ENCODE assay signal across 13 cellular contexts in genomic region chr6:33589366-33589722, GRCh38. TPM values are rescaled to one million over a fixed set of nuclear protein-coding genes. Genes with fewer than 3 reads are reported as not detected.
DNase-seq lines count a peak whose midpoint lies in the region; ATAC-seq and TF ChIP-seq lines count a peak whose summit lies in the region.
"Had no signal": no experiment of that assay in that cellular context is flagged by ENCODE, and none has a peak within 500 bp of the region (broad histone marks: within the 10 kb centered on the region; RNA-seq: fewer than 3 reads in every experiment).

No MANE protein-coding gene starts in this region.

- DNase-seq in WTC11 (ENCODE audit: low spot score) (no peak), fibroblast of the aortic adventitia (ENCODE audit: low read depth) (peak; percentile 28), mucosa of descending colon (no peak), NCI-H345 treated with DMSO at 0.1 percent for 48 hours (lab: John Stamatoyannopoulos, UW; ENCODE audit: unreplicated experiment) (no peak), NK-92 (lab: John Stamatoyannopoulos, UW; ENCODE audit: unreplicated experiment) (no peak), NCI-H524 (lab: John Stamatoyannopoulos, UW) (no peak), T1000 (lab: John Stamatoyannopoulos, UW) (no peak)
- DNase-seq: aorta, NCI-H2171 treated with DMSO at 0.1 percent for 48 hours had no signal

- H3K27me3 Mint-ChIP-seq in WTC11 (ENCODE audit: low read depth): no peaks in the 10 kb centered on the region; the same call in 1 of the 2 replicates

- POLR2A ChIA-PET in WTC11 (lab: Charles Lee): interaction anchor here (0.9 kb wide), 1 partner anchor 32 kb away, joined by 3 read pairs; the partner anchor contains the start of gene ITPR3

- peaks cover 5 to 13% (median 7%) of the 10 kb centered on the region in 5 donors for H3K27me3 ChIP-seq in subcutaneous abdominal adipose tissue (ENCODE audit: control insufficient read depth in 5 of 5, insufficient read depth in 4 of 5, low read length in 5 of 5)

- H3K9me3 ChIP-seq in mucosa of descending colon (no peaks in the 10 kb centered on the region), subcutaneous abdominal adipose tissue (ENCODE audit: control insufficient read depth in 5 of 5, low read length in 5 of 5) (no peaks in the 10 kb centered on the region)

- H3K4me1 Mint-ChIP-seq in WTC11: peaks cover 35% of the 10 kb centered on the region

- TF ChIP-seq CTCF in WTC11 (IDR thresholded peaks at IDR 0.05) (no peak), fibroblast of the aortic adventitia (IDR thresholded peaks at IDR 0.05; ENCODE audit: insufficient read depth, low read length) (no peak), mucosa of descending colon (IDR thresholded peaks at IDR 0.05) (no peak)

- H3K27ac Mint-ChIP-seq in WTC11: no peak overlapping the region
- H3K27ac Mint-ChIP-seq: T-helper 1 cell treated with Interleukin-12 subunit alpha and Interleukin-12 subunit beta and Interleukin-4 antibody, amounts not matched to agents 30 μg/mL and 1 μg/mL, for 36 hours had no signal

- no peak for ATAC-seq in WTC11
- peak; percentile 46 for ATAC-seq in mucosa of descending colon

- intact Hi-C loops in mucosa of descending colon (cut with DNase I, micrococcal nuclease): loop anchor here in 1 of 2 donors (10.0 kb wide), 1 partner anchor 115 kb away; no protein-coding TSS in a partner anchor

- H3K4me1 ChIP-seq in mucosa of descending colon (ENCODE audit: low read depth): peaks cover 29% of the 10 kb centered on the region
- H3K4me1 ChIP-seq in subcutaneous abdominal adipose tissue (ENCODE audit: control insufficient read depth in 5 of 5, insufficient read depth in 5 of 5, low read length in 5 of 5): peaks cover 0 to 40% (median 13%) of the 10 kb centered on the region in 5 donors

- no peaks in the 10 kb centered on the region for H3K36me3 ChIP-seq in mucosa of descending colon (ENCODE audit: low read depth)
- no peaks in the 10 kb centered on the region for H3K36me3 ChIP-seq in subcutaneous abdominal adipose tissue (ENCODE audit: control insufficient read depth in 5 of 5, insufficient read depth in 5 of 5, low read length in 5 of 5)

- H3K27ac ChIP-seq in subcutaneous abdominal adipose tissue (ENCODE audit: low read depth, low read length): peak overlapping the region; percentile 37
- H3K27ac ChIP-seq: C4-2B had no signal

- CTCF ChIA-PET in WTC11 (lab: Charles Lee): interaction anchor here (0.8 to 1.4 kb wide), 24 partner anchors 9 to 126 kb away, joined by 3 to 71 read pairs (median 6); partner anchors contain the start of genes BAK1 and ITPR3

- no peak overlapping the region for H3K4me3 Mint-ChIP-seq in WTC11
- H3K4me3 Mint-ChIP-seq: endodermal cell; T-helper 1 cell treated with Interleukin-12 subunit alpha and Interleukin-12 subunit beta and Interleukin-4 antibody, amounts not matched to agents 30 μg/mL and 1 μg/mL, for 36 hours had no signal

- H3K4me3 ChIP-seq in fibroblast of the aortic adventitia (ENCODE audit: low read depth, low read length): no peak overlapping the region
- H3K4me3 ChIP-seq in mucosa of descending colon: no peak overlapping the region
- no peak overlapping the region for H3K4me3 ChIP-seq in subcutaneous abdominal adipose tissue (ENCODE audit: low read depth in 1 of 5, low read length in 5 of 5)

- H3K9ac ChIP-seq in subcutaneous abdominal adipose tissue (ENCODE audit: low read length in 5 of 5): peak overlapping the region in 1 of 5 donors; percentile 30

- H3K36me3 Mint-ChIP-seq in WTC11: no peaks in the 10 kb centered on the region

- H3K9me3 Mint-ChIP-seq in WTC11: peaks cover 7% of the 10 kb centered on the region; the same call in 1 of the 2 replicates
- H3K9me3 Mint-ChIP-seq: endodermal cell; T-helper 1 cell treated with Interleukin-12 subunit alpha and Interleukin-12 subunit beta and Interleukin-4 antibody, amounts not matched to agents 30 μg/mL and 1 μg/mL, for 36 hours had no signal

TF ChIP-seq in WTC11, 78 proteins besides CTCF, POLR2A, EP300 and RAD21:
- TF ChIP-seq SOX15 (CRISPR knock-in tag; IDR thresholded peaks at IDR 0.05) (no peak), NFYB (CRISPR knock-in tag; conservative IDR thresholded peaks at IDR 0.05; ENCODE audit: low read depth) (no peak), GABPB1 (CRISPR knock-in tag; IDR thresholded peaks at IDR 0.05) (0 out of 2 replicates have a peak, but pooled peaks have one; percentile 42), ZNF532 (CRISPR knock-in tag; IDR thresholded peaks at IDR 0.05; ENCODE audit: borderline replicate concordance) (no peak), TCF7 (CRISPR knock-in tag; IDR thresholded peaks at IDR 0.05; ENCODE audit: low read depth) (no peak)

RNA-seq across cellular contexts. Expression of gene BAK1, which starts 9.3 kb away (rescaled TPM):
- total RNA-seq in WTC11 (2021) (40.5 to 40.9 TPM (median 40.5 TPM) in 3 replicates), fibroblast of the aortic adventitia (ENCODE audit: low replicate concordance) (5.2 and 9.9 TPM in 2 replicates), mucosa of descending colon (10 to 100 TPM; 57.1 to 97.9 (median 90.5) TPM)

RNA-seq across cellular contexts. Expression of gene ITPR3, which starts 31.8 kb away (rescaled TPM):
- 42.5 to 47.3 TPM (median 42.9 TPM) in 3 replicates for total RNA-seq in WTC11 (2021)
- 13.4 and 91.2 TPM in 2 replicates for total RNA-seq in fibroblast of the aortic adventitia (ENCODE audit: low replicate concordance)
- 100 to 1,000 TPM in 2 of 3 donors, 10 to 100 TPM in 1; 60.2 to 111 (median 103) TPM for total RNA-seq in mucosa of descending colon
